In genomic region chr5:156218364-156219158, GRCh38 we compare ENCODE assay signal across 37 cellular contexts.
"Had no signal": no experiment of that assay in that cellular context is flagged by ENCODE, and none has a peak within 500 bp of the region (broad histone marks: within the 10 kb centered on the region; RNA-seq: fewer than 3 reads in every experiment).

No MANE protein-coding gene starts in this region.

- H3K27me3 ChIP-seq: brain microvascular endothelial cell, SJSA1 had no signal

- FAIRE-seq: TTC549 had no signal

- DNase-seq: activated B cell treated with CpG ODN at 0.5 μM for 24 hours; activated CD4-positive, alpha-beta memory T cell treated with anti-CD3 and anti-CD28 coated beads for 36 hours; activated CD4-positive, alpha-beta T cell treated with anti-CD3 and anti-CD28 coated beads for 4 hours; activated CD4-positive, alpha-beta T cell treated with anti-CD3 and anti-CD28 coated beads, Interleukin-2, amount 50 U/mL, for 1 hour; activated CD4-positive, CD25-positive, alpha-beta regulatory T cell treated with anti-CD3 and anti-CD28 coated beads, Interleukin-2, amount 50 U/mL, for 72 hours; activated CD8-positive, alpha-beta memory T cell treated with anti-CD3 and anti-CD28 coated beads for 24 hours; activated CD8-positive, alpha-beta memory T cell treated with anti-CD3 and anti-CD28 coated beads, Interleukin-2, amount 10 ng/mL, durations not matched to agents 7 days and 5 days; activated effector memory CD4-positive, alpha-beta T cell treated with anti-CD3 and anti-CD28 coated beads, Interleukin-2, amount 50 U/mL, for 16 hours; activated naive CD4-positive, alpha-beta T cell; activated naive CD4-positive, alpha-beta T cell treated with anti-CD3 and anti-CD28 coated beads, Interleukin-2, amount 50 U/mL, for 16 hours; activated naive CD8-positive, alpha-beta T cell treated with anti-CD3 and anti-CD28 coated beads for 36 hours; activated T-cell treated with anti-CD3 and anti-CD28 coated beads, Interleukin-2, amount 50 U/mL, for 1 hour; activated T-cell treated with anti-CD3 and anti-CD28 coated beads, Interleukin-2, amount 50 U/mL, for 72 hours; amniotic stem cell; aorta; brain microvascular endothelial cell; central memory CD4-positive, alpha-beta T cell; Karpas-422; NCI-H1105; NCI-H1417 treated with DMSO at 0.1 percent for 48 hours; NCI-H187 treated with DMSO at 0.1 percent for 48 hours; NCI-H2081; NCI-H2171 treated with DMSO at 0.1 percent for 48 hours; NCI-H2227 treated with DMSO at 0.1 percent for 48 hours; NCI-H446; NCI-H510A treated with DMSO at 0.1 percent for 48 hours; NCI-H526 treated with DMSO at 0.1 percent for 48 hours; NCI-H774; RPMI8226; SHP77 treated with DMSO at 0.1 percent for 48 hours; SK-N-SH had no signal

- H3K4me3 ChIP-seq: SJSA1 had no signal

- H3K27ac Mint-ChIP-seq: activated B cell treated with CpG ODN at 0.5 μM for 24 hours; activated CD4-positive, alpha-beta memory T cell treated with anti-CD3 and anti-CD28 coated beads for 36 hours; activated CD8-positive, alpha-beta memory T cell treated with anti-CD3 and anti-CD28 coated beads, Interleukin-2, amount 10 ng/mL, durations not matched to agents 7 days and 5 days; activated naive CD8-positive, alpha-beta T cell treated with anti-CD3 and anti-CD28 coated beads for 36 hours; activated T-cell treated with anti-CD3 and anti-CD28 coated beads, Interleukin-2, amount 50 U/mL, for 72 hours; activated T-helper 17 cell treated with anti-CD3 and anti-CD28 coated beads, Interleukin-2, amount 50 U/mL, for 72 hours; T-helper 1 cell treated with Interleukin-12 subunit alpha and Interleukin-12 subunit beta and Interleukin-4 antibody, amounts not matched to agents 30 μg/mL and 1 μg/mL, for 36 hours; T-helper 2 cell treated with Interferon-gamma antibody and Interleukin-4, amounts not matched to agents 5 μg/mL and 100 μg/mL, for 36 hours had no signal

- H3K4me1 Mint-ChIP-seq: activated B cell treated with CpG ODN at 0.5 μM for 24 hours; activated CD8-positive, alpha-beta memory T cell treated with anti-CD3 and anti-CD28 coated beads, Interleukin-2, amount 10 ng/mL, durations not matched to agents 7 days and 5 days; activated naive CD8-positive, alpha-beta T cell treated with anti-CD3 and anti-CD28 coated beads for 36 hours; activated T-helper 17 cell treated with anti-CD3 and anti-CD28 coated beads, Interleukin-2, amount 50 U/mL, for 72 hours had no signal

- ATAC-seq: activated CD8-positive, alpha-beta memory T cell treated with anti-CD3 and anti-CD28 coated beads, Interleukin-2, amount 10 ng/mL, durations not matched to agents 7 days and 5 days; activated T-cell treated with anti-CD3 and anti-CD28 coated beads, Interleukin-2, amount 50 U/mL, for 72 hours; activated T-helper 17 cell treated with anti-CD3 and anti-CD28 coated beads, Interleukin-2, amount 50 U/mL, for 72 hours; Panc1 had no signal

- H3K4me1 ChIP-seq: SJSA1 had no signal

- H3K9me3 Mint-ChIP-seq: activated T-cell treated with anti-CD3 and anti-CD28 coated beads, Interleukin-2, amount 50 U/mL, for 72 hours; activated T-helper 17 cell treated with anti-CD3 and anti-CD28 coated beads, Interleukin-2, amount 50 U/mL, for 72 hours; T-helper 1 cell treated with Interleukin-12 subunit alpha and Interleukin-12 subunit beta and Interleukin-4 antibody, amounts not matched to agents 30 μg/mL and 1 μg/mL, for 36 hours; T-helper 2 cell treated with Interferon-gamma antibody and Interleukin-4, amounts not matched to agents 5 μg/mL and 100 μg/mL, for 36 hours had no signal

- H3K4me2 ChIP-seq: SK-N-SH had no signal

- H3K36me3 ChIP-seq: brain microvascular endothelial cell, SJSA1 had no signal

- H3K36me3 Mint-ChIP-seq: activated CD4-positive, alpha-beta memory T cell treated with anti-CD3 and anti-CD28 coated beads for 36 hours; activated CD8-positive, alpha-beta memory T cell treated with anti-CD3 and anti-CD28 coated beads, Interleukin-2, amount 10 ng/mL, durations not matched to agents 7 days and 5 days; activated naive CD8-positive, alpha-beta T cell treated with anti-CD3 and anti-CD28 coated beads for 36 hours had no signal

- H3K9me3 ChIP-seq: SK-N-SH had no signal

- H3K9ac ChIP-seq: SK-N-SH had no signal

- H3K27ac ChIP-seq: brain microvascular endothelial cell, SJSA1 had no signal

- H3K4me3 Mint-ChIP-seq: activated B cell treated with CpG ODN at 0.5 μM for 24 hours; activated CD4-positive, alpha-beta memory T cell treated with anti-CD3 and anti-CD28 coated beads for 36 hours; activated CD8-positive, alpha-beta memory T cell treated with anti-CD3 and anti-CD28 coated beads, Interleukin-2, amount 10 ng/mL, durations not matched to agents 7 days and 5 days; activated naive CD8-positive, alpha-beta T cell treated with anti-CD3 and anti-CD28 coated beads for 36 hours; activated T-cell treated with anti-CD3 and anti-CD28 coated beads, Interleukin-2, amount 50 U/mL, for 72 hours; activated T-helper 17 cell treated with anti-CD3 and anti-CD28 coated beads, Interleukin-2, amount 50 U/mL, for 72 hours; T-helper 1 cell treated with Interleukin-12 subunit alpha and Interleukin-12 subunit beta and Interleukin-4 antibody, amounts not matched to agents 30 μg/mL and 1 μg/mL, for 36 hours; T-helper 2 cell treated with Interferon-gamma antibody and Interleukin-4, amounts not matched to agents 5 μg/mL and 100 μg/mL, for 36 hours had no signal
